In the genomic region with DNA sequence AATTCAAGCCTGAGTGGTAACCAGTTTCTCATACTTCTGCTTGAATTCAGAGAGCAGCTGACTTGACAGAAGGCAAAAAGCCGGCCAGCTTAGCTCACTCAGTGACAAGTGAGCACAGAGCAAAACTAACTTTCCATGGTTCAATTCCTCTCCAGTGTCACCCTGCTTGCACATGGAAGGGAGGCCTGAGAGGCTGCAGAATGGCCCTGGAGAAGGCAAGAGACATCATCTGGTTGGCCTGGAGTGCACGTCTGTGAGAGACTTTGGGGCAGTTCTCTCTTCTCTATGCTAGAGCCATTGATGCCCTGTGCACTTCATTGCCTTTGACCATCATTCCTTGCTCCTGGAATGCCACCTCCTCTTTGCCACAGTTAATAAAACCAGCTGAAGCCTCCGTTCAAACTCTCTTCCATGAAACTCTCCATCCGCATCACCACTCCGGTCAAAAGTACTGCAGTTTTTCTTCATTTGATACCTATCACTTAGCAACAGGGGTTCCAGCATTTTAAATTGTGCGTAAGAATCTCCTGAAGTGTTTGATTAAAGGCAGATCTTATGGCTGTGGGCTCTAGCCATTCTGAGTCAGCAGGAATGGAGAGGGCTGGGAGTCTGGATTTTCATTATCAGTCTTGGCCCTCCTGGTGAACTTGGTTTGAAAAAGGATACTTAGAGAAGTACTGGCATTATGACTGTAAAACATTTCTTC, we compare ENCODE assay signal across 23 cellular contexts.
DNase-seq lines count a peak whose midpoint lies in the region; ATAC-seq, FAIRE-seq and TF ChIP-seq lines count a peak whose summit lies in the region.
"Had no signal": no experiment of that assay in that cellular context is flagged by ENCODE, and none has a peak within 500 bp of the region (broad histone marks: within the 10 kb centered on the region; RNA-seq: fewer than 3 reads in every experiment).

No MANE protein-coding gene starts in this region.

- no peak for TF ChIP-seq POLR2A in IMR-90 (IDR thresholded peaks at IDR 0.05; ENCODE audit: low read depth, low read length)
- TF ChIP-seq POLR2A in K562 (conservative IDR thresholded peaks at IDR 0.05) = no peak
- no peak for TF ChIP-seq POLR2A in thyroid gland (IDR thresholded peaks at IDR 0.05)
- no peak for TF ChIP-seq POLR2A in breast epithelium (IDR thresholded peaks at IDR 0.05)
- no peak for TF ChIP-seq POLR2A in uterus (IDR thresholded peaks at IDR 0.05)

- dilution Hi-C loops in IMR-90 (cut with HindIII; ENCODE audit: low sequenced_read_pairs, unreplicated experiment) = no loop called here

- in situ Hi-C loops in IMR-90 (cut with MboI; ENCODE audit: low sequenced_read_pairs) (no loop called here), K562 (cut with MboI) (loop anchor here (10.0 kb wide), 1 partner anchor 149 kb away; no protein-coding TSS in a partner anchor)

- no peak for TF ChIP-seq EP300 in K562 (IDR thresholded peaks at IDR 0.05; ENCODE audit: low read length)

- H3K56ac ChIP-seq in IMR-90 (ENCODE audit: extremely low read depth, insufficient read depth, low read length) = no peak overlapping the region

- H4K5ac ChIP-seq in IMR-90 (ENCODE audit: low read depth, low read length) = no peak overlapping the region

- no peaks in the 10 kb centered on the region for H4K20me1 ChIP-seq in IMR-90 (ENCODE audit: insufficient read depth, low read length)
- H4K20me1 ChIP-seq in K562 (replicated peaks; ENCODE audit: control insufficient read depth, insufficient read depth, low read length) = no peaks in the 10 kb centered on the region
- H4K20me1 ChIP-seq: BLaER1 treated with 17β-estradiol and CSF1 and Interleukin-3, amounts not matched to agents 10 nM and 100 nM had no signal

- no peak overlapping the region for H2BK20ac ChIP-seq in IMR-90 (ENCODE audit: low read depth, low read length)

- no peak overlapping the region for H4K91ac ChIP-seq in IMR-90 (ENCODE audit: insufficient read depth, low read depth, low read length)

- H3K27ac ChIP-seq in IMR-90 (ENCODE audit: insufficient read depth, low read length) (no peak overlapping the region), K562 (ENCODE audit: extremely low read depth, low read depth, low read length) (no peak overlapping the region), thyroid gland (peak overlapping the region in 1 of 3 donors; percentile 25), breast epithelium (no peak overlapping the region), uterus (no peak overlapping the region)
- H3K27ac ChIP-seq: BLaER1 treated with 17β-estradiol and CSF1 and Interleukin-3, amounts not matched to agents 10 nM and 100 nM; Peyer's patch had no signal

- H2BK5ac ChIP-seq in IMR-90 (ENCODE audit: low read depth, low read length, poor library complexity, severe bottlenecking) = no peak overlapping the region

- no peak overlapping the region for H3K23ac ChIP-seq in IMR-90 (ENCODE audit: low read depth, low read length)

- POLR2A ChIA-PET in IMR-90 (lab: Charles Lee; ENCODE audit: unreplicated experiment) (no interaction called here), K562 (lab: Yijun Ruan, JAX) (interaction anchor here (0.6 to 1.3 kb wide), 2 partner anchors 9 to 22 kb away, joined by 5 to 8 read pairs; no protein-coding TSS in a partner anchor)

- no peak overlapping the region for H2AK9ac ChIP-seq in IMR-90 (replicated peaks; ENCODE audit: low read depth, low read length, poor library complexity)

- H3K4ac ChIP-seq in IMR-90 (ENCODE audit: low read depth, low read length) = 0 out of 2 replicates have a peak overlapping the region, but pooled peaks have one; percentile 5

- H2AFZ ChIP-seq in IMR-90 (replicated peaks; ENCODE audit: low read length, poor library complexity) (no peak overlapping the region), K562 (ENCODE audit: low read depth, low read length) (no peak overlapping the region)

- FAIRE-seq in K562 (lab: Jason Lieb, UNC) = no peak
- FAIRE-seq: G401.6, GM19239, H1 had no signal

- DNase-seq in DMS79 treated with DMSO at 0.1 percent for 48 hours (lab: John Stamatoyannopoulos, UW) (peak; percentile 73), IMR-90 (no peak), K562 (ENCODE audit: extremely low read depth in 1 of 4, low spot score in 3 of 4) (no peak), thyroid gland (peak; percentile 49 to 68), breast epithelium (ENCODE audit: low spot score in 2 of 2) (no peak), uterus (no peak)
- DNase-seq: Caco-2; CD4-positive, alpha-beta memory T cell; DMS 273 treated with DMSO at 0.1 percent for 48 hours; Karpas-422; NCI-H1694 treated with DMSO at 0.1 percent for 48 hours; NCI-H2227 treated with DMSO at 0.1 percent for 48 hours; NCI-H510A treated with DMSO at 0.1 percent for 48 hours; NCI-H774; Peyer's patch; T-helper 1 cell had no signal

- H3K79me2 ChIP-seq in K562 (ENCODE audit: control insufficient read depth, insufficient read depth, low read length) = no peaks in the 10 kb centered on the region

- TF ChIP-seq RAD21 in IMR-90 (IDR thresholded peaks at IDR 0.05; ENCODE audit: low read length) (no peak), K562 (CRISPR knock-in tag; conservative IDR thresholded peaks at IDR 0.05 in 1 of 2, IDR thresholded peaks at IDR 0.05 in 1 of 2) (no peak)

- H3K36me3 ChIP-seq in IMR-90 (ENCODE audit: control insufficient read depth, insufficient read depth, low read length) (no peaks in the 10 kb centered on the region), K562 (ENCODE audit: control insufficient read depth, insufficient read depth, low read length) (peaks cover 18% of the 10 kb centered on the region; the same call in 2 of the 3 replicates), thyroid gland (no peaks in the 10 kb centered on the region), breast epithelium (no peaks in the 10 kb centered on the region), uterus (no peaks in the 10 kb centered on the region)
- H3K36me3 ChIP-seq: BLaER1 treated with 17β-estradiol and CSF1 and Interleukin-3, amounts not matched to agents 10 nM and 100 nM; Peyer's patch had no signal

- BruUV-seq in IMR-90 (replicated peaks; lab: Mats Ljungman, UMichigan) (no TSS peak), K562 (replicated peaks; lab: Mats Ljungman, UMichigan) (no TSS peak)

- no peak overlapping the region for H3K4me2 ChIP-seq in IMR-90 (ENCODE audit: low read depth, low read length)
- no peak overlapping the region for H3K4me2 ChIP-seq in K562 (ENCODE audit: insufficient read depth, low read length)

- H2BK120ac ChIP-seq in IMR-90 (ENCODE audit: low read depth, low read length) = 0 out of 2 replicates have a peak overlapping the region, but pooled peaks have one; percentile 32

- CTCF ChIA-PET in IMR-90 (lab: Yijun Ruan, JAX) (no interaction called here), K562 (lab: Yijun Ruan, JAX; ENCODE audit: low intra/inter-chr PET ratio) (interaction anchor here (5.0 kb wide), 1 partner anchor 354 kb away, joined by 75 read pairs; no protein-coding TSS in a partner anchor)

- no peak for ATAC-seq in IMR-90 (ENCODE audit: low read depth)
- peak; percentile 5; the same call in 1 of the 3 replicates for ATAC-seq in K562
- no peak for ATAC-seq in GM21529 (IDR thresholded peaks at IDR 0.05; ENCODE audit: unreplicated experiment)
- ATAC-seq: HCT116, SK-N-SH treated with all-trans-retinoic acid at 6 μM for 48 hours had no signal

- H3K9ac ChIP-seq in IMR-90 (ENCODE audit: low read depth, low read length) (no peak overlapping the region), K562 (ENCODE audit: insufficient read depth in 1 of 2, low read depth in 2 of 2, low read length in 2 of 2) (no peak overlapping the region)
- H3K9ac ChIP-seq: BLaER1 treated with 17β-estradiol and CSF1 and Interleukin-3, amounts not matched to agents 10 nM and 100 nM had no signal

- intact Hi-C loops in IMR-90 (cut with micrococcal nuclease) = no loop called here
- intact Hi-C loops in K562 (cut with micrococcal nuclease) = loop anchor here (10.0 kb wide), 2 partner anchors 699 to 1079 kb away; no protein-coding TSS in a partner anchor
- intact Hi-C loops in thyroid gland (cut with DNase I) = no loop called here
- intact Hi-C loops in breast epithelium (cut with DNase I; ENCODE audit: low total_unique reads) = no loop called here
- intact Hi-C loops in uterus (cut with DNase I; ENCODE audit: low total_unique reads) = no loop called here

- H3K79me1 ChIP-seq in IMR-90 (ENCODE audit: low read depth in 1 of 2, low read length in 2 of 2) = no peaks in the 10 kb centered on the region

- no peaks in the 10 kb centered on the region for H3K9me3 ChIP-seq in IMR-90 (ENCODE audit: control insufficient read depth, insufficient read depth, low read length)
- no peaks in the 10 kb centered on the region; the same call in 1 of the 2 replicates for H3K9me3 ChIP-seq in K562 (replicated peaks; ENCODE audit: control insufficient read depth, insufficient read depth, low read depth, low read length)
- H3K9me3 ChIP-seq in thyroid gland = no peaks in the 10 kb centered on the region
- H3K9me3 ChIP-seq in breast epithelium = peaks cover 0 to 11% of the 10 kb centered on the region in 2 donors
- H3K9me3 ChIP-seq in uterus = no peaks in the 10 kb centered on the region
- H3K9me3 ChIP-seq: Caco-2 had no signal

- H2AK5ac ChIP-seq in IMR-90 (ENCODE audit: low read depth, low read length) = no peak overlapping the region

- 91% methylated on average over 3 of the region's 6 CpGs; no CpG with 5 or more reads in 1 of the 2 experiments for WGBS in IMR-90 (ENCODE audit: extremely low coverage in 2 of 2, insufficient read length in 1 of 2), 2 experiments
- WGBS in K562 (ENCODE audit: insufficient coverage, low coverage, missing lambda C conversion rate) = 67% methylated on average over 6 of the region's 6 CpGs
- 60 to 77% methylated on average over 6 of the region's 6 CpGs for WGBS in thyroid gland, 2 donors

- no peaks in the 10 kb centered on the region for H3K27me3 ChIP-seq in IMR-90 (ENCODE audit: control insufficient read depth, insufficient read depth, low read length)
- H3K27me3 ChIP-seq in K562 (ENCODE audit: control insufficient read depth in 2 of 2, insufficient read depth in 2 of 2, low read length in 2 of 2) = no peaks in the 10 kb centered on the region
- H3K27me3 ChIP-seq in thyroid gland = no peaks in the 10 kb centered on the region
- no peaks in the 10 kb centered on the region for H3K27me3 ChIP-seq in breast epithelium
- H3K27me3 ChIP-seq in uterus = no peaks in the 10 kb centered on the region
- H3K27me3 ChIP-seq: BLaER1 treated with 17β-estradiol and CSF1 and Interleukin-3, amounts not matched to agents 10 nM and 100 nM; Peyer's patch had no signal

- no peak for TF ChIP-seq CTCF in IMR-90 (conservative IDR thresholded peaks at IDR 0.05; ENCODE audit: low read depth, low read length)
- TF ChIP-seq CTCF in K562 (IDR thresholded peaks at IDR 0.05 in 2 of 3, conservative IDR thresholded peaks at IDR 0.05 in 1 of 3; ENCODE audit: insufficient read depth in 2 of 3, low read depth in 1 of 3, low read length in 3 of 3) = no peak
- no peak for TF ChIP-seq CTCF in thyroid gland (IDR thresholded peaks at IDR 0.05)
- TF ChIP-seq CTCF in breast epithelium (IDR thresholded peaks at IDR 0.05) = no peak
- TF ChIP-seq CTCF in uterus (IDR thresholded peaks at IDR 0.05) = no peak

- no peak overlapping the region for H3K14ac ChIP-seq in IMR-90 (replicated peaks; ENCODE audit: low read depth, low read length)

- H3K4me1 ChIP-seq in IMR-90 (ENCODE audit: control insufficient read depth, insufficient read depth, low read length) (peaks cover 9% of the 10 kb centered on the region; the same call in 1 of the 2 replicates), K562 (replicated peaks in 1 of 2; ENCODE audit: control insufficient read depth in 2 of 2, insufficient read depth in 2 of 2, low read length in 2 of 2) (peaks cover 0 to 5% of the 10 kb centered on the region in 2 experiments; a peak in 1 of 5 replicates), thyroid gland (peaks cover 3% of the 10 kb centered on the region in 2 donors), breast epithelium (no peaks in the 10 kb centered on the region), uterus (no peaks in the 10 kb centered on the region)
- H3K4me1 ChIP-seq: Caco-2, Peyer's patch had no signal

- no peak overlapping the region for H4K8ac ChIP-seq in IMR-90 (ENCODE audit: low read depth in 2 of 2, low read length in 2 of 2)

- H2BK15ac ChIP-seq in IMR-90 (ENCODE audit: low read depth, low read length) = peak overlapping the region; percentile 41; the same call in 1 of the 3 replicates

- H3K4me3 ChIP-seq in IMR-90 (ENCODE audit: insufficient read depth, low read depth, low read length) (no peak overlapping the region), K562 (no peak overlapping the region), thyroid gland (replicated peaks in 1 of 3) (no peak overlapping the region), breast epithelium (no peak overlapping the region), uterus (no peak overlapping the region)
- H3K4me3 ChIP-seq: BLaER1 treated with 17β-estradiol and CSF1 and Interleukin-3, amounts not matched to agents 10 nM and 100 nM; Peyer's patch had no signal

- peaks cover 3% of the 10 kb centered on the region; the same call in 1 of the 2 replicates for H3K9me1 ChIP-seq in IMR-90 (ENCODE audit: insufficient read depth, low read length)
- no peaks in the 10 kb centered on the region for H3K9me1 ChIP-seq in K562 (ENCODE audit: control insufficient read depth, insufficient read depth, low read length)

- no peak overlapping the region for H3K18ac ChIP-seq in IMR-90 (ENCODE audit: low read depth, low read length)

Comparison
In these comparisons a context has a peak if more than half of its experiments do, and no peak if none do; other contexts are left out.
1. DNase-seq: peak in DMS79 treated with DMSO at 0.1 percent for 48 hours (single experiment) and thyroid gland (2 of 2); none in IMR-90 (single experiment), K562 (0 of 4), breast epithelium (0 of 2) and uterus (0 of 2).